12 cellular contexts compared by ENCODE assay signal in the genomic region with DNA sequence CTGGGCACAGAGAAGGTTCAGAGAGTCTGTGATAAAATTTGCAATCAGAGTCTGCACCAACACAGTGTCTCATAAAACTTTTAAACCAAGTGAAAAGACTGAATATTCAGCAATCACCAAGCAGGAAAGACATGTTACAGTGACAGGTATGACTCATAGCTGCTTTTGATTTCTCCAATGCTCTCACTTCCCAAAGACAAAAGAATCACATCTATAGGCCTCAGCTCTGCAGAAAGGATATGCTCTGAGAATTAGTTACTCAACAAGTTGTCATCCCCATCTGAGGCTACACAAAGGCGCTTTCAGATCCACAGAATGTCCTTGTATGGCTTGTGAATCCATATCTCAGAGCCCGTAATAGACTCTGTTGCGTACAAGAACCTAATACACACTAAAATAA.
DNase-seq lines count a peak whose midpoint lies in the region; ATAC-seq and TF ChIP-seq lines count a peak whose summit lies in the region.
"Had no signal": no experiment of that assay in that cellular context is flagged by ENCODE, and none has a peak within 500 bp of the region (broad histone marks: within the 10 kb centered on the region; RNA-seq: fewer than 3 reads in every experiment).

No MANE protein-coding gene starts in this region.

- H3K4me1 ChIP-seq in IMR-90 (ENCODE audit: control insufficient read depth, insufficient read depth, low read length) (no peaks in the 10 kb centered on the region), RWPE2 (ENCODE audit: insufficient read depth, poor library complexity, severe bottlenecking) (peaks cover 10% of the 10 kb centered on the region)

- H2AFZ ChIP-seq in IMR-90 (replicated peaks; ENCODE audit: low read length, poor library complexity) = no peak overlapping the region

- H3K4me2 ChIP-seq in IMR-90 (ENCODE audit: low read depth, low read length) = no peak overlapping the region

- H3K27me3 ChIP-seq in IMR-90 (ENCODE audit: control insufficient read depth, insufficient read depth, low read length) (no peaks in the 10 kb centered on the region), RWPE2 (ENCODE audit: insufficient read depth, poor library complexity, severe bottlenecking) (no peaks in the 10 kb centered on the region)

- no peak overlapping the region for H4K91ac ChIP-seq in IMR-90 (ENCODE audit: insufficient read depth, low read depth, low read length)

- DNase-seq in IMR-90 = peak; percentile 77
- DNase-seq in RWPE2 (ENCODE audit: low spot score) = no peak
- DNase-seq in epithelial cell of prostate (ENCODE audit: low read depth, low spot score) = peak; percentile 49
- DNase-seq in skeletal muscle cell (ENCODE audit: low read depth) = peak; percentile 37
- no peak for DNase-seq in erythroblast (lab: John Stamatoyannopoulos, UW)
- no peak for DNase-seq in NCI-H2107 (lab: John Stamatoyannopoulos, UW)
- no peak for DNase-seq in NCI-H1092 treated with DMSO at 0.1 percent for 48 hours (lab: John Stamatoyannopoulos, UW)
- DNase-seq: activated CD8-positive, alpha-beta T cell treated with anti-CD3 and anti-CD28 coated beads for 36 hours; activated naive CD4-positive, alpha-beta T cell treated with anti-CD3 and anti-CD28 coated beads, Interleukin-2, amount 10 ng/mL, durations not matched to agents 7 days and 5 days; HFFc6; NCI-H524 had no signal

- H4K20me1 ChIP-seq in IMR-90 (ENCODE audit: insufficient read depth, low read length) = no peaks in the 10 kb centered on the region

- H2BK15ac ChIP-seq in IMR-90 (ENCODE audit: low read depth, low read length) = no peak overlapping the region

- no peak overlapping the region for H3K4ac ChIP-seq in IMR-90 (ENCODE audit: low read depth, low read length)

- no peak overlapping the region for H2BK120ac ChIP-seq in IMR-90 (ENCODE audit: low read depth, low read length)

- H3K18ac ChIP-seq in IMR-90 (ENCODE audit: low read depth, low read length) = no peak overlapping the region

- no peak overlapping the region for H3K9ac ChIP-seq in IMR-90 (ENCODE audit: low read depth, low read length)

- TF ChIP-seq RAD21 in IMR-90 (IDR thresholded peaks at IDR 0.05; ENCODE audit: low read length) = no peak

- H2BK5ac ChIP-seq in IMR-90 (ENCODE audit: low read depth, low read length, poor library complexity, severe bottlenecking) = no peak overlapping the region

- H3K23ac ChIP-seq in IMR-90 (ENCODE audit: low read depth, low read length) = no peak overlapping the region

- POLR2A ChIA-PET in IMR-90 (lab: Charles Lee; ENCODE audit: unreplicated experiment) = no interaction called here

- in situ Hi-C loops in IMR-90 (cut with MboI; ENCODE audit: low sequenced_read_pairs) = no loop called here

- no peaks in the 10 kb centered on the region for H3K79me1 ChIP-seq in IMR-90 (ENCODE audit: low read depth in 1 of 2, low read length in 2 of 2)

- no peak overlapping the region for H3K4me3 ChIP-seq in IMR-90 (ENCODE audit: insufficient read depth, low read depth, low read length)
- no peak overlapping the region for H3K4me3 ChIP-seq in RWPE2 (ENCODE audit: severe bottlenecking)
- H3K4me3 ChIP-seq in skeletal muscle cell (ENCODE audit: low read depth, low read length) = no peak overlapping the region
- H3K4me3 ChIP-seq: GM12878 had no signal

- TF ChIP-seq CTCF in IMR-90 (conservative IDR thresholded peaks at IDR 0.05; ENCODE audit: low read depth, low read length) = no peak
- TF ChIP-seq CTCF in RWPE2 (IDR thresholded peaks at IDR 0.05; ENCODE audit: poor library complexity, severe bottlenecking) = no peak

- H3K14ac ChIP-seq in IMR-90 (replicated peaks; ENCODE audit: low read depth, low read length) = no peak overlapping the region

- H3K9me3 ChIP-seq in IMR-90 (ENCODE audit: control insufficient read depth, insufficient read depth, low read length) (no peaks in the 10 kb centered on the region), RWPE2 (ENCODE audit: severe bottlenecking) (no peaks in the 10 kb centered on the region)

- BruUV-seq in IMR-90 (replicated peaks; lab: Mats Ljungman, UMichigan) = no TSS peak

- H3K9me1 ChIP-seq in IMR-90 (ENCODE audit: insufficient read depth, low read length) = peaks cover 5% of the 10 kb centered on the region

- dilution Hi-C loops in IMR-90 (cut with HindIII; ENCODE audit: low sequenced_read_pairs, unreplicated experiment) = no loop called here

- H2BK20ac ChIP-seq in IMR-90 (ENCODE audit: low read depth, low read length) = no peak overlapping the region

- ATAC-seq in IMR-90 (ENCODE audit: low read depth) (peak; percentile 60), RWPE2 (ENCODE audit: low read depth) (peak; percentile 90)
- ATAC-seq: activated CD8-positive, alpha-beta T cell treated with anti-CD3 and anti-CD28 coated beads for 36 hours; GM12878 had no signal

- CTCF ChIA-PET in IMR-90 (lab: Yijun Ruan, JAX) = no interaction called here

- H2AK5ac ChIP-seq in IMR-90 (ENCODE audit: low read depth, low read length) = no peak overlapping the region

- no peak overlapping the region for H4K5ac ChIP-seq in IMR-90 (ENCODE audit: low read depth, low read length)

- intact Hi-C loops in IMR-90 (cut with micrococcal nuclease) = no loop called here

- no CpG with 5 or more reads among the region's 3 CpGs for WGBS in IMR-90 (ENCODE audit: extremely low coverage in 2 of 2, insufficient read length in 1 of 2), 2 experiments

- H3K27ac ChIP-seq in IMR-90 (ENCODE audit: insufficient read depth, low read length) (no peak overlapping the region), RWPE2 (ENCODE audit: poor library complexity, severe bottlenecking) (no peak overlapping the region), epithelial cell of prostate (no peak overlapping the region)

- H3K36me3 ChIP-seq in IMR-90 (ENCODE audit: control insufficient read depth, insufficient read depth, low read length) = no peaks in the 10 kb centered on the region
- H3K36me3 ChIP-seq in RWPE2 (ENCODE audit: low read depth) = no peaks in the 10 kb centered on the region

- H3K56ac ChIP-seq in IMR-90 (ENCODE audit: extremely low read depth, insufficient read depth, low read length) = no peak overlapping the region

- TF ChIP-seq POLR2A in IMR-90 (IDR thresholded peaks at IDR 0.05; ENCODE audit: low read depth, low read length) (no peak), erythroblast (IDR thresholded peaks at IDR 0.05; ENCODE audit: low read length) (no peak)

- H2AK9ac ChIP-seq in IMR-90 (replicated peaks; ENCODE audit: low read depth, low read length, poor library complexity) = no peak overlapping the region

- no peak overlapping the region for H4K8ac ChIP-seq in IMR-90 (ENCODE audit: low read depth in 2 of 2, low read length in 2 of 2)

TF ChIP-seq in IMR-90, 13 proteins besides CTCF, POLR2A, EP300 and RAD21:
- TF ChIP-seq, protein P1, sequence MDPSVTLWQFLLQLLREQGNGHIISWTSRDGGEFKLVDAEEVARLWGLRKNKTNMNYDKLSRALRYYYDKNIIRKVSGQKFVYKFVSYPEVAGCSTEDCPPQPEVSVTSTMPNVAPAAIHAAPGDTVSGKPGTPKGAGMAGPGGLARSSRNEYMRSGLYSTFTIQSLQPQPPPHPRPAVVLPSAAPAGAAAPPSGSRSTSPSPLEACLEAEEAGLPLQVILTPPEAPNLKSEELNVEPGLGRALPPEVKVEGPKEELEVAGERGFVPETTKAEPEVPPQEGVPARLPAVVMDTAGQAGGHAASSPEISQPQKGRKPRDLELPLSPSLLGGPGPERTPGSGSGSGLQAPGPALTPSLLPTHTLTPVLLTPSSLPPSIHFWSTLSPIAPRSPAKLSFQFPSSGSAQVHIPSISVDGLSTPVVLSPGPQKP (IDR thresholded peaks at IDR 0.05; ENCODE audit: borderline replicate concordance, low read depth, low read length) = no peak
- TF ChIP-seq FOS (IDR thresholded peaks at IDR 0.05; ENCODE audit: low read depth, low read length) = 0 out of 2 replicates have a peak, but pooled peaks have one; percentile 47
TF ChIP-seq in IMR-90: peak in this region for 1.

Comparison
In these comparisons a context has a peak if more than half of its experiments do, and no peak if none do; other contexts are left out.
1. DNase-seq: peak in IMR-90 (single experiment), epithelial cell of prostate (single experiment) and skeletal muscle cell (single experiment); none in RWPE2 (single experiment), erythroblast (0 of 2), NCI-H2107 (single experiment) and NCI-H1092 treated with DMSO at 0.1 percent for 48 hours (single experiment).